1 cellular context compared by ENCODE assay signal in the genomic region with DNA sequence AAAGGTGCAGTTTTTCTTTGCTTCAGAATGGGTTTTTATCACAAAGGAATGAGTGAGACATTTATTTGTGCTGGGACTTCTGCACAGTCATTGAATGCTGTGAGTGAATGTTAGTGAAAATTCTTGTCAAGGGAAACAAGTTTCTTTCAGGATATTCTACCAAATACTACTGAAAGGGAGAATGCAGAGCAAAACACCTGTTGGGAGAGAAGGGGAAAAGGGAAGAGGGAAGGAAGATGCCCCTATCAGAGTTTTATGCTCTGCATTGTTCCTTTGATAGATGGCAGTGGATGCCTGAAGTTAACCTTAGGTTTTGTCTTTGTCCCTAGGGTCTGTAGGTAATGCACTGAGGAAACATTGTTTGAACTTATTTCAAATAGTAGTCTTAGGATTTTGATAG.
TF ChIP-seq lines count a peak whose summit lies in the region.

No MANE protein-coding gene starts in this region.

TF ChIP-seq in WTC11, 78 proteins besides CTCF, POLR2A, EP300 and RAD21 (continued from another document):
- TF ChIP-seq, protein P1, sequence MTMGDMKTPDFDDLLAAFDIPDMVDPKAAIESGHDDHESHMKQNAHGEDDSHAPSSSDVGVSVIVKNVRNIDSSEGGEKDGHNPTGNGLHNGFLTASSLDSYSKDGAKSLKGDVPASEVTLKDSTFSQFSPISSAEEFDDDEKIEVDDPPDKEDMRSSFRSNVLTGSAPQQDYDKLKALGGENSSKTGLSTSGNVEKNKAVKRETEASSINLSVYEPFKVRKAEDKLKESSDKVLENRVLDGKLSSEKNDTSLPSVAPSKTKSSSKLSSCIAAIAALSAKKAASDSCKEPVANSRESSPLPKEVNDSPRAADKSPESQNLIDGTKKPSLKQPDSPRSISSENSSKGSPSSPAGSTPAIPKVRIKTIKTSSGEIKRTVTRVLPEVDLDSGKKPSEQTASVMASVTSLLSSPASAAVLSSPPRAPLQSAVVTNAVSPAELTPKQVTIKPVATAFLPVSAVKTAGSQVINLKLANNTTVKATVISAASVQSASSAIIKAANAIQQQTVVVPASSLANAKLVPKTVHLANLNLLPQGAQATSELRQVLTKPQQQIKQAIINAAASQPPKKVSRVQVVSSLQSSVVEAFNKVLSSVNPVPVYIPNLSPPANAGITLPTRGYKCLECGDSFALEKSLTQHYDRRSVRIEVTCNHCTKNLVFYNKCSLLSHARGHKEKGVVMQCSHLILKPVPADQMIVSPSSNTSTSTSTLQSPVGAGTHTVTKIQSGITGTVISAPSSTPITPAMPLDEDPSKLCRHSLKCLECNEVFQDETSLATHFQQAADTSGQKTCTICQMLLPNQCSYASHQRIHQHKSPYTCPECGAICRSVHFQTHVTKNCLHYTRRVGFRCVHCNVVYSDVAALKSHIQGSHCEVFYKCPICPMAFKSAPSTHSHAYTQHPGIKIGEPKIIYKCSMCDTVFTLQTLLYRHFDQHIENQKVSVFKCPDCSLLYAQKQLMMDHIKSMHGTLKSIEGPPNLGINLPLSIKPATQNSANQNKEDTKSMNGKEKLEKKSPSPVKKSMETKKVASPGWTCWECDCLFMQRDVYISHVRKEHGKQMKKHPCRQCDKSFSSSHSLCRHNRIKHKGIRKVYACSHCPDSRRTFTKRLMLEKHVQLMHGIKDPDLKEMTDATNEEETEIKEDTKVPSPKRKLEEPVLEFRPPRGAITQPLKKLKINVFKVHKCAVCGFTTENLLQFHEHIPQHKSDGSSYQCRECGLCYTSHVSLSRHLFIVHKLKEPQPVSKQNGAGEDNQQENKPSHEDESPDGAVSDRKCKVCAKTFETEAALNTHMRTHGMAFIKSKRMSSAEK (CRISPR knock-in tag; IDR thresholded peaks at IDR 0.05; ENCODE audit: borderline replicate concordance) = no peak
- TF ChIP-seq TEAD4 (CRISPR knock-in tag; IDR thresholded peaks at IDR 0.05) (no peak), NR3C1 (CRISPR knock-in tag; conservative IDR thresholded peaks at IDR 0.05; ENCODE audit: low read depth) (no peak), TP53 (CRISPR knock-in tag; IDR thresholded peaks at IDR 0.05) (no peak), NFE2L1 (CRISPR knock-in tag; IDR thresholded peaks at IDR 0.05) (no peak), TEAD1 (CRISPR knock-in tag; IDR thresholded peaks at IDR 0.05) (no peak)
- TF ChIP-seq, protein P2, sequence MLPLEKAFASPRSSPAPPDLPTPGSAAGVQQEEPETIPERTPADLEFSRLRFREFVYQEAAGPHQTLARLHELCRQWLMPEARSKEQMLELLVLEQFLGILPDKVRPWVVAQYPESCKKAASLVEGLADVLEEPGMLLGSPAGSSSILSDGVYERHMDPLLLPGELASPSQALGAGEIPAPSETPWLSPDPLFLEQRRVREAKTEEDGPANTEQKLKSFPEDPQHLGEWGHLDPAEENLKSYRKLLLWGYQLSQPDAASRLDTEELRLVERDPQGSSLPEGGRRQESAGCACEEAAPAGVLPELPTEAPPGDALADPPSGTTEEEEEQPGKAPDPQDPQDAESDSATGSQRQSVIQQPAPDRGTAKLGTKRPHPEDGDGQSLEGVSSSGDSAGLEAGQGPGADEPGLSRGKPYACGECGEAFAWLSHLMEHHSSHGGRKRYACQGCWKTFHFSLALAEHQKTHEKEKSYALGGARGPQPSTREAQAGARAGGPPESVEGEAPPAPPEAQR (CRISPR knock-in tag; IDR thresholded peaks at IDR 0.05) = no peak
- TF ChIP-seq, protein P3, sequence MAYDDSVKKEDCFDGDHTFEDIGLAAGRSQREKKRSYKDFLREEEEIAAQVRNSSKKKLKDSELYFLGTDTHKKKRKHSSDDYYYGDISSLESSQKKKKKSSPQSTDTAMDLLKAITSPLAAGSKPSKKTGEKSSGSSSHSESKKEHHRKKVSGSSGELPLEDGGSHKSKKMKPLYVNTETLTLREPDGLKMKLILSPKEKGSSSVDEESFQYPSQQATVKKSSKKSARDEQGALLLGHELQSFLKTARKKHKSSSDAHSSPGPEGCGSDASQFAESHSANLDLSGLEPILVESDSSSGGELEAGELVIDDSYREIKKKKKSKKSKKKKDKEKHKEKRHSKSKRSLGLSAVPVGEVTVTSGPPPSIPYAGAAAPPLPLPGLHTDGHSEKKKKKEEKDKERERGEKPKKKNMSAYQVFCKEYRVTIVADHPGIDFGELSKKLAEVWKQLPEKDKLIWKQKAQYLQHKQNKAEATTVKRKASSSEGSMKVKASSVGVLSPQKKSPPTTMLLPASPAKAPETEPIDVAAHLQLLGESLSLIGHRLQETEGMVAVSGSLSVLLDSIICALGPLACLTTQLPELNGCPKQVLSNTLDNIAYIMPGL (CRISPR knock-in tag; IDR thresholded peaks at IDR 0.05) = no peak
